In the genomic region with DNA sequence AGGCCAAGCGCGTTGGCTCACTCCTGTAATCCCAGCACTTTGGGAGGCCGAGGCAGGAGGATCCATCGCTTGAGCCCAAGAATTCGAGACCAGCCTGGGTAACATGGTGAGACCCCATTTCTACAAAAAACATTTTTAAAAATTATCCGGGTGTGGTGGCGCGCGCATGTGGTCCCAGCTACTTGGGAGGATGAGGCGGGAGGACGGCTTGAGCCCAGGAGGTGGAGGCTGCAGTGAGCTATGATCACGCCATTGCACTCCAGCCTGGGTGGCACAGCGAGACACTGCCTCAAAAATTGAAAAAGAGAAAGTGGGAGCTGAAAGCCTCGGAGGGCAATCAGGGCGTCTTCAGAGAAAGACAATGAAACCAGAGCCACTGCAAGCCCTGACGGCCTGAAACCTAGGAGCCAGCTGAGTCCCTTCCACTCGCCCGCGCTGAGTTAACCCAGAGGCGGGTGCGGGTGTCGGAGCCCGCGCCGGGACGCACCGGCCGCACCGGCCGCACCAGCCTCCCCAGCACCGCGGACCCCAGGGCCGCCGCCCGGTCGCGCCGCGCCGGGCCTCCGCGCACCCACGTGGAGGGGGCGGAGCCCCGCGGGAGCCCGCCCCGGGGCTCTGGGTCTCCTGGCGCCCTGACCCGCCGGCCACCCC, we compare ENCODE assay signal across 8 cellular contexts. TPM values are rescaled to one million over a fixed set of nuclear protein-coding genes. Genes with fewer than 3 reads are reported as not detected.
DNase-seq lines count a peak whose midpoint lies in the region; ATAC-seq and TF ChIP-seq lines count a peak whose summit lies in the region.

No MANE protein-coding gene starts in this region.

- H3K4me3 ChIP-seq in HFF-Myc (replicated peaks; ENCODE audit: low read depth, low read length) = peak overlapping the region; percentile 62
- H3K4me3 ChIP-seq in OCI-LY3 (ENCODE audit: low read length) = peak overlapping the region; percentile 96
- H3K4me3 ChIP-seq in endodermal cell (ENCODE audit: low read length) = peak overlapping the region; percentile 94

- H3K27ac ChIP-seq in OCI-LY3 (ENCODE audit: low read length) (no peak overlapping the region), endodermal cell (ENCODE audit: low read depth, low read length) (no peak overlapping the region)

- H3K9me3 Mint-ChIP-seq in endodermal cell (peaks cover 4% of the 10 kb centered on the region), nephron progenitor cell (peaks cover 16% of the 10 kb centered on the region)

- H3K4me3 Mint-ChIP-seq in endodermal cell (peak overlapping the region; percentile 64), nephron progenitor cell (peak overlapping the region; percentile 89)

- peaks cover 13% of the 10 kb centered on the region for H3K79me2 ChIP-seq in OCI-LY3 (ENCODE audit: low read length)

- H4K20me1 ChIP-seq in OCI-LY3 (ENCODE audit: insufficient read depth, low read length) = no peaks in the 10 kb centered on the region

- H3K4me1 ChIP-seq in OCI-LY3 (ENCODE audit: low read length) (peaks cover 38% of the 10 kb centered on the region), endodermal cell (ENCODE audit: control insufficient read depth, insufficient read depth, low read length) (peaks cover 8% of the 10 kb centered on the region)

- no peaks in the 10 kb centered on the region for H3K9me3 ChIP-seq in OCI-LY3 (ENCODE audit: insufficient read depth, low read length)
- peaks cover 4% of the 10 kb centered on the region for H3K9me3 ChIP-seq in endodermal cell (ENCODE audit: control insufficient read depth, low read length)

- no peaks in the 10 kb centered on the region for H3K27me3 Mint-ChIP-seq in endodermal cell (ENCODE audit: insufficient read depth)
- peaks cover 15% of the 10 kb centered on the region for H3K27me3 Mint-ChIP-seq in nephron progenitor cell (ENCODE audit: low read depth, poor library complexity)

- H3K4me1 Mint-ChIP-seq in endodermal cell (peaks cover 8% of the 10 kb centered on the region), nephron progenitor cell (peaks cover 13% of the 10 kb centered on the region)

- H3K9ac ChIP-seq in OCI-LY3 (ENCODE audit: low read length) (peak overlapping the region; percentile 53), endodermal cell (ENCODE audit: extremely low read depth, low read length, poor library complexity, severe bottlenecking) (peak overlapping the region; percentile 79)

- WGBS in endodermal cell (ENCODE audit: insufficient coverage in 1 of 2, insufficient read length in 1 of 2), 2 experiments = 8 to 9% methylated on average over 19 to 51 of the region's 51 CpGs

- DNase-seq in HFF-Myc (ENCODE audit: extremely low read depth, low read depth) (no peak), endodermal cell (no peak), nephron progenitor cell (no peak), GM13976 (ENCODE audit: low spot score) (no peak), NCI-H82 treated with DMSO at 0.1 percent for 48 hours (lab: John Stamatoyannopoulos, UW; ENCODE audit: unreplicated experiment) (no peak)
- no peak for DNase-seq in activated CD4-positive, CD25-positive, alpha-beta regulatory T cell (lab: John Stamatoyannopoulos, UW)

- H3K36me3 ChIP-seq in OCI-LY3 (replicated peaks; ENCODE audit: low read depth, low read length) (peaks cover 2% of the 10 kb centered on the region), endodermal cell (ENCODE audit: control insufficient read depth, insufficient read depth, low read length) (peaks cover 5% of the 10 kb centered on the region)

- H3K27ac Mint-ChIP-seq in endodermal cell = peak overlapping the region; percentile 79
- peak overlapping the region; percentile 66 for H3K27ac Mint-ChIP-seq in nephron progenitor cell

- peak; percentile 36 for ATAC-seq in GM18858 (IDR thresholded peaks at IDR 0.05; ENCODE audit: unreplicated experiment)

- no peak for TF ChIP-seq CTCF in HFF-Myc (IDR thresholded peaks at IDR 0.05; ENCODE audit: low read depth, low read length, missing control alignments)
- no peak for TF ChIP-seq CTCF in OCI-LY3 (IDR thresholded peaks at IDR 0.05; ENCODE audit: low read depth, low read length)
- no peak for TF ChIP-seq CTCF in endodermal cell (conservative IDR thresholded peaks at IDR 0.05)
- no peak for TF ChIP-seq CTCF in nephron progenitor cell (IDR thresholded peaks at IDR 0.05)
- no peak for TF ChIP-seq CTCF in GM13976 (IDR thresholded peaks at IDR 0.05; ENCODE audit: borderline replicate concordance, control extremely low read depth, extremely low read depth, insufficient read depth, missing control alignments)

- H2AFZ ChIP-seq in OCI-LY3 (ENCODE audit: low read depth, low read length) = no peak overlapping the region

- peak overlapping the region; percentile 80 for H3K4me2 ChIP-seq in OCI-LY3 (ENCODE audit: low read length)

- H3K27me3 ChIP-seq in OCI-LY3 (ENCODE audit: low read depth, low read length) = no peaks in the 10 kb centered on the region
- H3K27me3 ChIP-seq in endodermal cell (ENCODE audit: control insufficient read depth, insufficient read depth, low read length, poor library complexity, severe bottlenecking) = no peaks in the 10 kb centered on the region

- in situ Hi-C loops in GM13976 (cut with MboI; ENCODE audit: low sequenced_read_pairs, unreplicated experiment) = no loop called here

- peaks cover 15% of the 10 kb centered on the region for H3K36me3 Mint-ChIP-seq in endodermal cell (ENCODE audit: low read depth)
- peaks cover 20% of the 10 kb centered on the region for H3K36me3 Mint-ChIP-seq in nephron progenitor cell (ENCODE audit: low read depth)

RNA-seq across cellular contexts. Expression of a gene that starts 22.4 kb away (rescaled TPM):
- total RNA-seq in endodermal cell = 10 to 100 TPM; 14.9 to 17.1 TPM
- 24.1 TPM for polyA plus RNA-seq in endodermal cell (2013, experiment 1 of 2)
- polyA plus RNA-seq in endodermal cell (2013, experiment 2 of 2) = 25.0 TPM

RNA-seq across cellular contexts. Expression of a gene that starts 49.7 kb away (rescaled TPM):
- under 1 TPM; 0.35 to 0.51 TPM for total RNA-seq in endodermal cell
- polyA plus RNA-seq in endodermal cell (2013, experiment 1 of 2) = 1.1 TPM
- 0.91 TPM for polyA plus RNA-seq in endodermal cell (2013, experiment 2 of 2)
